1 cellular context compared by ENCODE assay signal in genomic region chr10:1454428-1454827, GRCh38.
A peak's percentile ranks its signal among the peaks of the same experiment; 100 is the strongest.
TF ChIP-seq lines count a peak whose summit lies in the region.

No MANE protein-coding gene starts in this region.

TF ChIP-seq in GM12878, 131 proteins besides CTCF, POLR2A, EP300 and RAD21 (continued from another document and continues in another):
- TF ChIP-seq E4F1 (IDR thresholded peaks at IDR 0.05; ENCODE audit: borderline replicate concordance, partially characterized antibody) (no peak), PAX5 (IDR thresholded peaks at IDR 0.05; ENCODE audit: borderline replicate concordance, low read depth, low read length) (0 out of 2 replicates have a peak, but pooled peaks have one; percentile 62), SKIL (IDR thresholded peaks at IDR 0.05; ENCODE audit: low read depth, poor library complexity, severe bottlenecking) (peak; percentile 72), RELB (IDR thresholded peaks at IDR 0.05; ENCODE audit: low read depth) (peak; percentile 78), REST (IDR thresholded peaks at IDR 0.05; ENCODE audit: low read depth, low read length) (no peak), IKZF2 (IDR thresholded peaks at IDR 0.05) (peak; percentile 90 to 93), CREM (IDR thresholded peaks at IDR 0.05; ENCODE audit: low read depth) (peak; percentile 21; the same call in 1 of the 2 replicates), NFXL1 (IDR thresholded peaks at IDR 0.05; ENCODE audit: borderline replicate concordance) (no peak), SMAD5 (IDR thresholded peaks at IDR 0.05; ENCODE audit: low read depth) (no peak), GABPA (IDR thresholded peaks at IDR 0.05; ENCODE audit: low read depth) (no peak), MTA2 (IDR thresholded peaks at IDR 0.05; ENCODE audit: low read depth) (peak; percentile 78), NKRF (conservative IDR thresholded peaks at IDR 0.05) (no peak), SMARCA5 (IDR thresholded peaks at IDR 0.05) (no peak), FOXK2 (IDR thresholded peaks at IDR 0.05) (no peak), STAT1 (conservative IDR thresholded peaks at IDR 0.05) (no peak), EGR1 (IDR thresholded peaks at IDR 0.05; ENCODE audit: borderline replicate concordance in 1 of 2, low read depth in 2 of 2, low read length in 2 of 2) (peak in 1 of 2 experiments; percentile 29; a peak in 1 of 3 replicates), JUNB (IDR thresholded peaks at IDR 0.05) (peak; percentile 95), IKZF1 (conservative IDR thresholded peaks at IDR 0.05) (peak; percentile 85), CUX1 (IDR thresholded peaks at IDR 0.05; ENCODE audit: insufficient replicate concordance, low read depth, low read length) (no peak), ESRRA (IDR thresholded peaks at IDR 0.05; ENCODE audit: low read length) (no peak), BRCA1 (IDR thresholded peaks at IDR 0.05; ENCODE audit: low read depth, low read length) (no peak), MTA3 (IDR thresholded peaks at IDR 0.05; ENCODE audit: borderline replicate concordance, low read length) (no peak), WRNIP1 (IDR thresholded peaks at IDR 0.05; ENCODE audit: borderline replicate concordance, low read depth, low read length) (no peak), MXI1 (IDR thresholded peaks at IDR 0.05; ENCODE audit: low read depth, low read length) (no peak), BHLHE40 (IDR thresholded peaks at IDR 0.05; ENCODE audit: borderline replicate concordance in 1 of 2, low read depth in 2 of 2, low read length in 1 of 2) (peak; percentile 86 to 88), BACH1 (IDR thresholded peaks at IDR 0.05; ENCODE audit: borderline replicate concordance) (peak; percentile 49; the same call in 1 of the 2 replicates), E2F8 (IDR thresholded peaks at IDR 0.05; ENCODE audit: low read depth, partially characterized antibody) (no peak), SUPT20H (IDR thresholded peaks at IDR 0.05; ENCODE audit: borderline replicate concordance, control insufficient read depth, low read depth, low read length) (no peak), YBX1 (IDR thresholded peaks at IDR 0.05) (0 out of 2 replicates have a peak, but pooled peaks have one; percentile 62), IRF3 (IDR thresholded peaks at IDR 0.05) (no peak), POU2F2 (IDR thresholded peaks at IDR 0.05; ENCODE audit: borderline replicate concordance, low read depth, low read length) (peak; percentile 50; the same call in 1 of the 3 replicates), IRF5 (IDR thresholded peaks at IDR 0.05; ENCODE audit: borderline replicate concordance) (no peak), RCOR1 (conservative IDR thresholded peaks at IDR 0.05; ENCODE audit: low read depth, low read length) (no peak)
